ENCODE assay signal across 1 cellular context in the genomic region with DNA sequence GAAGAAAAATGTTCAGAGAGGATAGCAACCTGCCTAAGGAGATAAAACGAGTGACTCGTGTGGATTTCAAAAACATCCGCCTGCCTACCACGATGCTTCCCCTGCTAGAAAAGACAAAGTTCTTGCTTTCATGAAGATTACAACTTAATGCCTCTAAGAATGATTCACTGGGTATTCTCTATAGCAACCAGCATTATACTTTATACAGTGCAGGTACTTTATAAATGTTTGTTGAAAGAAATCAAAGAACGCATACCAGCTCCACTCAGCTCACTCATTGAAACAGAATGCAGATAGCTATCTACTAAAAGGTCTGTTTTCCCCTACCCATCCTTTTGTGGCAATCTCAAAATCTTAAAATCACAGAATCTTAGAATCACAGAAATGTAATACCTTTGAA.
TF ChIP-seq lines count a peak whose summit lies in the region.

No MANE protein-coding gene starts in this region.

TF ChIP-seq in H1, 55 proteins besides CTCF, POLR2A, EP300 and RAD21 (continued from another document):
- no peak for TF ChIP-seq NANOG (IDR thresholded peaks at IDR 0.05; ENCODE audit: insufficient read depth, low read depth, low read length, poor library complexity, severe bottlenecking)
- no peak for TF ChIP-seq SIX5 (IDR thresholded peaks at IDR 0.05; ENCODE audit: low read depth, low read length)
